1 cellular context compared by ENCODE assay signal in genomic region chr2:68765739-68766377, GRCh38.
TF ChIP-seq lines count a peak whose summit lies in the region.

No MANE protein-coding gene starts in this region.

TF ChIP-seq in GM23338, 12 proteins besides CTCF, POLR2A, EP300 and RAD21 (continued from another document):
- TF ChIP-seq REST (IDR thresholded peaks at IDR 0.05; ENCODE audit: unreplicated experiment): no peak
- no peak for TF ChIP-seq EZH2phosphoT487 (IDR thresholded peaks at IDR 0.05; ENCODE audit: unreplicated experiment)
- no peak for TF ChIP-seq ZNF114 (CRISPR knock-in tag; IDR thresholded peaks at IDR 0.05)
- TF ChIP-seq CREB1 (CRISPR knock-in tag; IDR thresholded peaks at IDR 0.05; ENCODE audit: low read depth): no peak
- no peak for TF ChIP-seq ZNF462 (CRISPR knock-in tag; IDR thresholded peaks at IDR 0.05)
- no peak for TF ChIP-seq STAT1 (IDR thresholded peaks at IDR 0.05; ENCODE audit: unreplicated experiment)
